In genomic region chr16:87198328-87198731, GRCh38 we compare ENCODE assay signal across 21 cellular contexts.
"Had no signal": no experiment of that assay in that cellular context is flagged by ENCODE, and none has a peak within 500 bp of the region (broad histone marks: within the 10 kb centered on the region; RNA-seq: fewer than 3 reads in every experiment).

No MANE protein-coding gene starts in this region.

- H3K4me3 ChIP-seq: esophagus squamous epithelium, left ventricle myocardium inferior, pancreas, upper lobe of left lung had no signal

- H3K9me3 Mint-ChIP-seq: activated naive CD4-positive, alpha-beta T cell treated with anti-CD3 and anti-CD28 coated beads, Interleukin-2, amount 50 U/mL, for 72 hours; activated T-cell treated with anti-CD3 and anti-CD28 coated beads, Interleukin-2, amount 50 U/mL, for 24 hours; central memory CD8-positive, alpha-beta T cell; dendritic cell treated with granulocyte-macrophage colony-stimulating factor and Interleukin-4, amounts not matched to agents 40 ng/mL and 50 ng/mL, for 4 days; neural crest cell; stimulated activated naive CD8-positive, alpha-beta T cell treated with anti-CD3 and anti-CD28 coated beads, Interleukin-15, Interleukin-2, amounts not matched to agents 100 ng/mL and 50 ng/mL, for 24 hours had no signal

- H3K36me3 Mint-ChIP-seq: activated CD8-positive, alpha-beta memory T cell treated with anti-CD3 and anti-CD28 coated beads, Interleukin-2, amount 10 ng/mL, durations not matched to agents 7 days and 5 days; activated naive CD4-positive, alpha-beta T cell treated with anti-CD3 and anti-CD28 coated beads, Interleukin-2, amount 50 U/mL, for 72 hours; brain had no signal

- H3K9me3 ChIP-seq: esophagus squamous epithelium, left ventricle myocardium inferior, pancreas, upper lobe of left lung had no signal

- H3K27ac Mint-ChIP-seq: activated CD8-positive, alpha-beta memory T cell treated with anti-CD3 and anti-CD28 coated beads, Interleukin-2, amount 10 ng/mL, durations not matched to agents 7 days and 5 days; activated naive CD4-positive, alpha-beta T cell treated with anti-CD3 and anti-CD28 coated beads, Interleukin-2, amount 50 U/mL, for 72 hours; activated T-cell treated with anti-CD3 and anti-CD28 coated beads, Interleukin-2, amount 50 U/mL, for 24 hours; dendritic cell treated with granulocyte-macrophage colony-stimulating factor and Interleukin-4, amounts not matched to agents 40 ng/mL and 50 ng/mL, for 4 days; stimulated activated naive CD8-positive, alpha-beta T cell treated with anti-CD3 and anti-CD28 coated beads, Interleukin-15, Interleukin-2, amounts not matched to agents 100 ng/mL and 50 ng/mL, for 24 hours had no signal

- H3K36me3 ChIP-seq: esophagus squamous epithelium, left ventricle myocardium inferior, pancreas, upper lobe of left lung had no signal

- H3K27me3 ChIP-seq: pancreas, upper lobe of left lung had no signal

- H3K27ac ChIP-seq: esophagus squamous epithelium, left ventricle myocardium inferior, pancreas, upper lobe of left lung had no signal

- FAIRE-seq: endometrium, keratinocyte, pancreas had no signal

- H3K4me3 Mint-ChIP-seq: activated CD8-positive, alpha-beta memory T cell treated with anti-CD3 and anti-CD28 coated beads, Interleukin-2, amount 10 ng/mL, durations not matched to agents 7 days and 5 days; activated T-cell treated with anti-CD3 and anti-CD28 coated beads, Interleukin-2, amount 50 U/mL, for 24 hours; brain; central memory CD8-positive, alpha-beta T cell; dendritic cell treated with granulocyte-macrophage colony-stimulating factor and Interleukin-4, amounts not matched to agents 40 ng/mL and 50 ng/mL, for 4 days; neural crest cell; stimulated activated naive CD8-positive, alpha-beta T cell treated with anti-CD3 and anti-CD28 coated beads, Interleukin-15, Interleukin-2, amounts not matched to agents 100 ng/mL and 50 ng/mL, for 24 hours had no signal

- DNase-seq: activated CD4-positive, alpha-beta T cell treated with anti-CD3 and anti-CD28 coated beads, Interleukin-2, amount 50 U/mL, for 48 hours; activated CD4-positive, CD25-positive, alpha-beta regulatory T cell treated with anti-CD3 and anti-CD28 coated beads, Interleukin-2, amount 50 U/mL, for 72 hours; activated CD8-positive, alpha-beta memory T cell treated with anti-CD3 and anti-CD28 coated beads, Interleukin-2, amount 10 ng/mL, durations not matched to agents 7 days and 5 days; activated effector memory CD4-positive, alpha-beta T cell treated with anti-CD3 and anti-CD28 coated beads, Interleukin-2, amount 50 U/mL, for 16 hours; activated T-cell treated with anti-CD3 and anti-CD28 coated beads, Interleukin-2, amount 50 U/mL, for 24 hours; amniotic stem cell; esophagus squamous epithelium; foreskin melanocyte; left ventricle myocardium inferior; mesenchymal stem cell; pancreas; stimulated activated CD4-positive, alpha-beta T cell treated with anti-CD3 and anti-CD28 coated beads, Interleukin-2, amount 100 ng/mL, for 48 hours; upper lobe of left lung had no signal

- H3K4me1 ChIP-seq: esophagus squamous epithelium, left ventricle myocardium inferior, pancreas had no signal
